ENCODE assay signal across 36 cellular contexts in genomic region chr4:12293906-12294525, GRCh38.
"Had no signal": no experiment of that assay in that cellular context is flagged by ENCODE, and none has a peak within 500 bp of the region (broad histone marks: within the 10 kb centered on the region; RNA-seq: fewer than 3 reads in every experiment).

No MANE protein-coding gene starts in this region.

- H3K36me3 ChIP-seq: adrenal gland, breast epithelium, MG63, Peyer's patch had no signal

- H3K27me3 ChIP-seq: adrenal gland, body of pancreas, breast epithelium, MG63, Peyer's patch had no signal

- H3K9me3 ChIP-seq: body of pancreas, MG63, Peyer's patch had no signal

- ATAC-seq: activated naive CD4-positive, alpha-beta T cell treated with anti-CD3 and anti-CD28 coated beads, Interleukin-2, amount 50 U/mL, for 72 hours; activated T-cell treated with anti-CD3 and anti-CD28 coated beads, Interleukin-2, amount 50 U/mL, for 4 hours; body of pancreas; PC-3 had no signal

- DNase-seq: activated B cell treated with CpG ODN at 0.5 μM for 24 hours; activated CD4-positive, alpha-beta memory T cell treated with anti-CD3 and anti-CD28 coated beads for 36 hours; activated CD4-positive, alpha-beta T cell treated with anti-CD3 and anti-CD28 coated beads for 4 hours; activated CD4-positive, alpha-beta T cell treated with anti-CD3 and anti-CD28 coated beads, Interleukin-2, amount 50 U/mL, for 1 hour; activated CD4-positive, CD25-positive, alpha-beta regulatory T cell treated with anti-CD3 and anti-CD28 coated beads, Interleukin-2, amount 50 U/mL, for 72 hours; activated CD8-positive, alpha-beta memory T cell treated with anti-CD3 and anti-CD28 coated beads, Interleukin-2, amount 50 U/mL, for 4 hours; activated gamma-delta T cell treated with Interleukin-2 at 50 U/mL for 16 hours; activated naive CD4-positive, alpha-beta T cell treated with anti-CD3 and anti-CD28 coated beads for 36 hours; activated T-cell treated with anti-CD3 and anti-CD28 coated beads for 4 hours; activated T-cell treated with anti-CD3 and anti-CD28 coated beads, Interleukin-2, amount 50 U/mL, for 4 hours; adrenal gland; body of pancreas; Kasumi-1; KG1; MG63; NCI-H1048; NCI-H1105 treated with DMSO at 0.1 percent for 48 hours; NCI-H1436; NCI-H1694; NCI-H1930; NCI-H2107; NCI-H226; NCI-H510A; NCI-H526; NCI-H748 treated with DMSO at 0.1 percent for 48 hours; NK-92 treated with Interleukin-12 subunit alpha and Interleukin-12 subunit beta, amount 100 ng/mL, for 24 hours; PC-3; Peyer's patch; RPMI8226; SW 1271; T-helper 1 cell; T-helper 2 cell; T-helper 9 cell had no signal

- H3K4me1 ChIP-seq: adrenal gland, body of pancreas, breast epithelium, Peyer's patch had no signal

- H3K27ac ChIP-seq: adrenal gland, body of pancreas, breast epithelium, Peyer's patch, VCaP had no signal

- H3K4me3 ChIP-seq: adrenal gland, body of pancreas, breast epithelium, MG63, Peyer's patch had no signal
